8 cellular contexts compared by ENCODE assay signal in genomic region chr5:177133845-177134652, GRCh38. TPM values are rescaled to one million over a fixed set of nuclear protein-coding genes. Genes with fewer than 3 reads are reported as not detected.
DNase-seq lines count a peak whose midpoint lies in the region; ATAC-seq and TF ChIP-seq lines count a peak whose summit lies in the region.

No MANE protein-coding gene starts in this region.

- CTCF ChIA-PET in activated CD4-positive, alpha-beta T cell treated with anti-CD3 and anti-CD28 coated beads for 36 hours (lab: Charles Lee): interaction anchor here (0.7 to 1.2 kb wide), 3 partner anchors 12 to 21 kb away, joined by 3 to 5 read pairs (median 4); no protein-coding TSS in a partner anchor

- peaks cover 36% of the 10 kb centered on the region for H3K36me3 Mint-ChIP-seq in activated CD4-positive, alpha-beta T cell treated with anti-CD3 and anti-CD28 coated beads for 36 hours (ENCODE audit: low read depth)

- no peak for TF ChIP-seq CTCF in lower lobe of right lung (IDR thresholded peaks at IDR 0.05)

- POLR2A ChIA-PET in activated CD4-positive, alpha-beta T cell treated with anti-CD3 and anti-CD28 coated beads for 36 hours (lab: Charles Lee): interaction anchor here (0.5 to 0.7 kb wide), 5 partner anchors 18 to 741 kb away, joined by 3 read pairs; no protein-coding TSS in a partner anchor

- H3K9me3 Mint-ChIP-seq in activated CD4-positive, alpha-beta T cell treated with anti-CD3 and anti-CD28 coated beads for 36 hours (ENCODE audit: low read depth): no peaks in the 10 kb centered on the region

- H3K4me3 ChIP-seq in lower lobe of right lung: peak overlapping the region; percentile 80

- H3K4me1 ChIP-seq in lower lobe of right lung: peaks cover 48% of the 10 kb centered on the region

- H3K36me3 ChIP-seq in KOPT-K1 (ENCODE audit: insufficient read depth, low read length) (peaks cover 38% of the 10 kb centered on the region), lower lobe of right lung (peaks cover 37% of the 10 kb centered on the region)

- intact Hi-C loops in activated CD4-positive, alpha-beta T cell treated with anti-CD3 and anti-CD28 coated beads for 36 hours (cut with DNase I, micrococcal nuclease): loop anchor here (1.0 to 5.0 kb wide), 13 partner anchors 20 to 772 kb away; partner anchors contain the start of genes PRELID1 (in 2 of the 2), RAB24 (in 2 of the 2), GRK6 (in 1 of the 2) and HIGD2A (in 1 of the 2)
- intact Hi-C loops in lower lobe of right lung (cut with DNase I): no loop called here

- DNase-seq in ELR (ENCODE audit: low read depth) (peak; percentile 66), dermis microvascular lymphatic vessel endothelial cell (ENCODE audit: low read depth in 2 of 2) (peak; percentile 11 to 63), lower lobe of right lung (peak; percentile 73), cortex of kidney (lab: John Stamatoyannopoulos, UW) (no peak)
- peak; percentile 69 for DNase-seq in activated CD4-positive, alpha-beta T cell treated with anti-CD3 and anti-CD28 coated beads for 36 hours
- DNase-seq in stimulated activated CD8-positive, alpha-beta memory T cell treated with anti-CD3 and anti-CD28 coated beads, Interleukin-15, amount 100 ng/mL, for 48 hours (ENCODE audit: low read depth in 2 of 2): peak; percentile 16 to 30

- H3K4me1 Mint-ChIP-seq in activated CD4-positive, alpha-beta T cell treated with anti-CD3 and anti-CD28 coated beads for 36 hours: peaks cover 41% of the 10 kb centered on the region

- H3K9me3 ChIP-seq in KOPT-K1 (ENCODE audit: insufficient read depth, low read length, poor library complexity, severe bottlenecking) (no peaks in the 10 kb centered on the region), lower lobe of right lung (no peaks in the 10 kb centered on the region)

- ATAC-seq in GM21723 (IDR thresholded peaks at IDR 0.05; ENCODE audit: unreplicated experiment) (peak; percentile 38), lower lobe of right lung (peak; percentile 70 to 73)
- ATAC-seq in activated CD4-positive, alpha-beta T cell treated with anti-CD3 and anti-CD28 coated beads for 36 hours: peak; percentile 28

- H3K27me3 ChIP-seq in lower lobe of right lung (ENCODE audit: low read depth): no peaks in the 10 kb centered on the region

- H3K27me3 Mint-ChIP-seq in activated CD4-positive, alpha-beta T cell treated with anti-CD3 and anti-CD28 coated beads for 36 hours: no peaks in the 10 kb centered on the region

- peak overlapping the region; percentile 91 for H3K4me3 Mint-ChIP-seq in activated CD4-positive, alpha-beta T cell treated with anti-CD3 and anti-CD28 coated beads for 36 hours

- H3K27ac ChIP-seq in KOPT-K1 (ENCODE audit: low read depth, low read length, poor library complexity, severe bottlenecking): peak overlapping the region; percentile 69
- H3K27ac ChIP-seq in lower lobe of right lung: peak overlapping the region; percentile 89

- peak overlapping the region; percentile 89 for H3K27ac Mint-ChIP-seq in activated CD4-positive, alpha-beta T cell treated with anti-CD3 and anti-CD28 coated beads for 36 hours

RNA-seq across cellular contexts. Expression of gene NSD1, which starts 0.5 kb away (rescaled TPM):
- total RNA-seq in activated CD4-positive, alpha-beta T cell treated with anti-CD3 and anti-CD28 coated beads for 36 hours: 10 to 100 TPM; 65.6 to 68.2 TPM
- 22.9 and 25.8 TPM in 2 replicates for total RNA-seq in dermis microvascular lymphatic vessel endothelial cell
- total RNA-seq in lower lobe of right lung: 75.5 TPM

RNA-seq across cellular contexts. Expression of gene FGFR4, which starts 47.3 kb away (rescaled TPM):
- 1 to 10 TPM; 1.5 to 2.0 TPM for total RNA-seq in activated CD4-positive, alpha-beta T cell treated with anti-CD3 and anti-CD28 coated beads for 36 hours
- total RNA-seq in dermis microvascular lymphatic vessel endothelial cell: 2.4 and 4.2 TPM in 2 replicates
- 59.7 TPM for total RNA-seq in lower lobe of right lung

Comparison
In these comparisons a context has a peak if more than half of its experiments do, and no peak if none do; other contexts are left out.
1. RNA of gene FGFR4, which starts 47.3 kb away (total RNA-seq): 59.7 TPM in lower lobe of right lung (single experiment); 2.4 to 4.2 TPM in dermis microvascular lymphatic vessel endothelial cell and 1.5 to 2.0 TPM in activated CD4-positive, alpha-beta T cell treated with anti-CD3 and anti-CD28 coated beads for 36 hours; every median in the first group is over 10 times any median in the second.
2. Peak in every context shown above with its lines, with median percentiles within 50 percentile points of each other: ATAC-seq.